Comparison of ENCODE assay signal across 27 cellular contexts in the genomic region with DNA sequence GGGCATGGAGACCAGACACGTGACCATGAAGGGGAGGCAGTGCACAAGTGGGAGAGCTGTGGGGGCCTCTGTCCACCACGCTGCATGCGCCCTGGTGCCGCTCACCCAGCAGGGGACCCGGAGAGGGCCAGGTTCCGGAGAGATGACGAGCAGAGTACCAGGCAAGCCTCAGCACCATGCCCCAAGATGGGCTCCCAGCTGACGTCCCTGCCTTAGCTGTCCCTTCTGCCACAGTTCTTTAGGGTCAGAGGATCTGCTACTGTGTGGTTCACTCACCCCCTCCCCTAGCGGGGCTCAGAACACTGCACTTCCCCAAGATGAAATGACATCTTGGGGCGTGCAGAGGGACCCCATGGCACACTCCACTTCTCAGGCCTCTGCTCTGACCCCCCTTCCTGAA. TPM values are rescaled to one million over a fixed set of nuclear protein-coding genes. Genes with fewer than 3 reads are reported as not detected.
DNase-seq lines count a peak whose midpoint lies in the region; ATAC-seq, FAIRE-seq and TF ChIP-seq lines count a peak whose summit lies in the region.
"Had no signal": no experiment of that assay in that cellular context is flagged by ENCODE, and none has a peak within 500 bp of the region (broad histone marks: within the 10 kb centered on the region; RNA-seq: fewer than 3 reads in every experiment).

No MANE protein-coding gene starts in this region.

- H4K91ac ChIP-seq in trophoblast cell (ENCODE audit: low read depth, low read length) = no peak overlapping the region

- peaks cover 18% of the 10 kb centered on the region for H3K27me3 Mint-ChIP-seq in endothelial cell (ENCODE audit: unreplicated experiment)
- H3K27me3 Mint-ChIP-seq: CD4-positive, alpha-beta T cell; effector memory CD8-positive, alpha-beta T cell had no signal

- no peak overlapping the region for H2BK5ac ChIP-seq in trophoblast cell (ENCODE audit: low read depth, low read length, poor library complexity)

- 0 out of 2 replicates have a peak, but pooled peaks have one; percentile 17 for TF ChIP-seq POLR2A in GM12892 (IDR thresholded peaks at IDR 0.05; ENCODE audit: low read depth, low read length)

- peaks cover 3% of the 10 kb centered on the region for H3K79me1 ChIP-seq in trophoblast cell (ENCODE audit: low read length)

- no peak overlapping the region for H2BK120ac ChIP-seq in trophoblast cell (ENCODE audit: insufficient read depth, low read length, poor library complexity)

- H4K8ac ChIP-seq in trophoblast cell (ENCODE audit: low read depth, low read length) = no peak overlapping the region

- H3K79me2 ChIP-seq in trophoblast cell (ENCODE audit: control insufficient read depth, insufficient read depth, low read length, poor library complexity) = no peaks in the 10 kb centered on the region

- H3K4me3 Mint-ChIP-seq in endothelial cell (ENCODE audit: unreplicated experiment) = peak overlapping the region; percentile 77
- H3K4me3 Mint-ChIP-seq: CD4-positive, alpha-beta T cell; effector memory CD8-positive, alpha-beta T cell; neural crest cell had no signal

- no peak overlapping the region for H2AK5ac ChIP-seq in trophoblast cell (ENCODE audit: low read length)

- DNase-seq in GM12892 (ENCODE audit: insufficient read length) (no peak), RWPE1 (ENCODE audit: low spot score) (no peak), endothelial cell (ENCODE audit: low spot score) (no peak), trophoblast cell (no peak), NCI-H2107 treated with DMSO at 0.1 percent for 48 hours (lab: John Stamatoyannopoulos, UW; ENCODE audit: unreplicated experiment) (no peak), occipital lobe (lab: John Stamatoyannopoulos, UW) (no peak), RPMI8226 (no peak)
- DNase-seq: activated CD4-positive, alpha-beta T cell treated with anti-CD3 and anti-CD28 coated beads, Interleukin-2, amount 50 U/mL, for 1 hour; CD4-positive, alpha-beta T cell; colonic mucosa; effector memory CD8-positive, alpha-beta T cell; foreskin fibroblast; heart right ventricle; NCI-H1436; NCI-H510A treated with DMSO at 0.1 percent for 48 hours; NK-92 treated with Interleukin-12 subunit alpha and Interleukin-12 subunit beta, amount 100 ng/mL, for 24 hours; stimulated activated naive CD4-positive, alpha-beta T cell; T1000; testis had no signal

- no peak overlapping the region for H3K18ac ChIP-seq in trophoblast cell (ENCODE audit: low read length)

- TF ChIP-seq CTCF in RWPE1 (conservative IDR thresholded peaks at IDR 0.05; ENCODE audit: low read depth) = no peak
- TF ChIP-seq CTCF in endothelial cell (IDR thresholded peaks at IDR 0.05; ENCODE audit: unreplicated experiment) = no peak

- POLR2A ChIA-PET in RWPE1 (lab: Yijun Ruan, JAX; ENCODE audit: low non-redundant PET) = interaction anchor here (0.6 kb wide), 1 partner anchor 15 kb away, joined by 5 read pairs; no protein-coding TSS in a partner anchor

- peaks cover 8 to 10% of the 10 kb centered on the region in 2 experiments for H3K4me1 ChIP-seq in trophoblast cell (ENCODE audit: control insufficient read depth in 1 of 2, insufficient read depth in 2 of 2, low read length in 2 of 2)
- H3K4me1 ChIP-seq: breast epithelium, colonic mucosa had no signal

- H3K9ac ChIP-seq in trophoblast cell (ENCODE audit: low read length) = no peak overlapping the region
- H3K9ac ChIP-seq: KMS-11 had no signal

- H3K4ac ChIP-seq in trophoblast cell (ENCODE audit: low read depth, low read length) = peak overlapping the region; percentile 6

- no peak overlapping the region for H2BK12ac ChIP-seq in trophoblast cell (ENCODE audit: low read length)

- H3K27ac Mint-ChIP-seq in endothelial cell (ENCODE audit: unreplicated experiment) = peak overlapping the region; percentile 57
- H3K27ac Mint-ChIP-seq: CD4-positive, alpha-beta T cell had no signal

- H3K9me3 ChIP-seq in trophoblast cell (ENCODE audit: insufficient read depth, low read depth, low read length) = no peaks in the 10 kb centered on the region
- H3K9me3 ChIP-seq: breast epithelium, colonic mucosa, heart right ventricle, right lobe of liver, testis had no signal

- H2AFZ ChIP-seq in trophoblast cell (ENCODE audit: insufficient read depth, low read length, poor library complexity) = no peak overlapping the region

- no peaks in the 10 kb centered on the region for H3K9me3 Mint-ChIP-seq in endothelial cell (ENCODE audit: unreplicated experiment)
- H3K9me3 Mint-ChIP-seq: activated naive CD4-positive, alpha-beta T cell treated with anti-CD3 and anti-CD28 coated beads, Interleukin-2, amount 50 U/mL, for 72 hours; CD4-positive, alpha-beta T cell; effector memory CD8-positive, alpha-beta T cell; neural crest cell had no signal

- no peak overlapping the region for H3K23ac ChIP-seq in trophoblast cell (ENCODE audit: low read length)

- no peaks in the 10 kb centered on the region for H3K27me3 ChIP-seq in trophoblast cell (ENCODE audit: insufficient read depth, low read length)
- H3K27me3 ChIP-seq: breast epithelium, colonic mucosa, heart right ventricle, right lobe of liver, testis had no signal

- H3K36me3 ChIP-seq in trophoblast cell (ENCODE audit: control insufficient read depth in 1 of 2, insufficient read depth in 2 of 2, low read length in 2 of 2) = peaks cover 95% of the 10 kb centered on the region in 2 experiments

- no peak for FAIRE-seq in GM12892 (lab: Jason Lieb, UNC)

- H3K4me3 ChIP-seq in trophoblast cell (ENCODE audit: low read depth, low read length) = no peak overlapping the region
- H3K4me3 ChIP-seq: breast epithelium, colonic mucosa, right lobe of liver, testis had no signal

- WGBS in trophoblast cell (ENCODE audit: extremely low coverage, insufficient coverage, insufficient read length) = no CpG with 5 or more reads among the region's 10 CpGs

- H3K14ac ChIP-seq in trophoblast cell (ENCODE audit: low read length) = no peak overlapping the region

- H3K4me1 Mint-ChIP-seq in endothelial cell (ENCODE audit: unreplicated experiment) = peaks cover 23% of the 10 kb centered on the region

- peaks cover 33% of the 10 kb centered on the region for H3K36me3 Mint-ChIP-seq in endothelial cell (ENCODE audit: low read depth, unreplicated experiment)

- ATAC-seq in HG02642 (IDR thresholded peaks at IDR 0.05; ENCODE audit: poor library complexity, unreplicated experiment) = no peak
- ATAC-seq: activated naive CD4-positive, alpha-beta T cell treated with anti-CD3 and anti-CD28 coated beads, Interleukin-2, amount 50 U/mL, for 72 hours; effector memory CD8-positive, alpha-beta T cell; esophagus mucosa; heart right ventricle; left lobe of liver had no signal

- H3K27ac ChIP-seq in RWPE1 = peak overlapping the region; percentile 45
- H3K27ac ChIP-seq in trophoblast cell (ENCODE audit: low read depth, low read length) = no peak overlapping the region
- H3K27ac ChIP-seq: colonic mucosa, KMS-11, right lobe of liver had no signal

- no peak overlapping the region for H3K4me2 ChIP-seq in trophoblast cell (ENCODE audit: low read length)
- H3K4me2 ChIP-seq: KMS-11 had no signal

- CTCF ChIA-PET in RWPE1 (lab: Yijun Ruan, JAX) = interaction anchor here (0.7 kb wide), 1 partner anchor 22 kb away, joined by 3 read pairs; no protein-coding TSS in a partner anchor

- H4K12ac ChIP-seq in trophoblast cell (ENCODE audit: low read depth, low read length) = no peak overlapping the region

RNA-seq across cellular contexts. Expression of gene PRKD2, which starts 9.6 kb away (rescaled TPM):
- polyA plus RNA-seq in GM12892 (2012; ENCODE audit: missing spikeins) = 31.9 TPM
- total RNA-seq in endothelial cell (ENCODE audit: unreplicated experiment) (132 TPM), occipital lobe (4.7 TPM)
- 69.9 and 71.7 TPM in 2 replicates for polyA plus RNA-seq in trophoblast cell (2013)

RNA-seq across cellular contexts. Expression of gene FKRP, which starts 19.3 kb away (rescaled TPM):
- 4.0 TPM for polyA plus RNA-seq in GM12892 (2012; ENCODE audit: missing spikeins)
- 22.7 TPM for total RNA-seq in endothelial cell (ENCODE audit: unreplicated experiment)
- polyA plus RNA-seq in trophoblast cell (2013) = 20.5 TPM in 2 replicates
- total RNA-seq in occipital lobe = 11.7 TPM

RNA-seq across cellular contexts. Expression of gene STRN4, which starts 19.7 kb away (rescaled TPM):
- polyA plus RNA-seq in GM12892 (2012; ENCODE audit: missing spikeins) = 26.8 TPM
- total RNA-seq in endothelial cell (ENCODE audit: unreplicated experiment) = 111 TPM
- polyA plus RNA-seq in trophoblast cell (2013) = 65.1 and 66.3 TPM in 2 replicates
- 85.2 TPM for total RNA-seq in occipital lobe

Comparison
In these comparisons a context has a peak if more than half of its experiments do, and no peak if none do; other contexts are left out.
1. RNA of gene PRKD2, which starts 9.6 kb away (total RNA-seq): 132 TPM in endothelial cell (single experiment); 4.7 TPM in occipital lobe (single experiment); every median in the first group is over 10 times any median in the second.